In genomic region chr20:49961413-49961812, GRCh38 we compare ENCODE assay signal across 21 cellular contexts.
"Had no signal": no experiment of that assay in that cellular context is flagged by ENCODE, and none has a peak within 500 bp of the region (broad histone marks: within the 10 kb centered on the region; RNA-seq: fewer than 3 reads in every experiment).

No MANE protein-coding gene starts in this region.

- H3K4me1 ChIP-seq: SJSA1 had no signal

- H3K27ac ChIP-seq: SJSA1, SK-N-MC had no signal

- H3K9me3 ChIP-seq: MG63, SJSA1 had no signal

- DNase-seq: Karpas-422, KG1, MG63, NCI-H1092, NCI-H1105 treated with DMSO at 0.1 percent for 48 hours, NCI-H1417 treated with DMSO at 0.1 percent for 48 hours, NCI-H187, NCI-H2029, NCI-H2081 treated with DMSO at 0.1 percent for 48 hours, NCI-H2171, NCI-H226, NCI-H446, NCI-H510A, NCI-H524 treated with DMSO at 0.1 percent for 48 hours, NCI-H69, NCI-H774, Right ventricle myocardium superior, RPMI8226, SIG-M5 had no signal

- H3K27me3 ChIP-seq: MG63, SJSA1 had no signal

- H3K4me3 ChIP-seq: MG63, SJSA1, SK-N-MC had no signal
